In the genomic region with DNA sequence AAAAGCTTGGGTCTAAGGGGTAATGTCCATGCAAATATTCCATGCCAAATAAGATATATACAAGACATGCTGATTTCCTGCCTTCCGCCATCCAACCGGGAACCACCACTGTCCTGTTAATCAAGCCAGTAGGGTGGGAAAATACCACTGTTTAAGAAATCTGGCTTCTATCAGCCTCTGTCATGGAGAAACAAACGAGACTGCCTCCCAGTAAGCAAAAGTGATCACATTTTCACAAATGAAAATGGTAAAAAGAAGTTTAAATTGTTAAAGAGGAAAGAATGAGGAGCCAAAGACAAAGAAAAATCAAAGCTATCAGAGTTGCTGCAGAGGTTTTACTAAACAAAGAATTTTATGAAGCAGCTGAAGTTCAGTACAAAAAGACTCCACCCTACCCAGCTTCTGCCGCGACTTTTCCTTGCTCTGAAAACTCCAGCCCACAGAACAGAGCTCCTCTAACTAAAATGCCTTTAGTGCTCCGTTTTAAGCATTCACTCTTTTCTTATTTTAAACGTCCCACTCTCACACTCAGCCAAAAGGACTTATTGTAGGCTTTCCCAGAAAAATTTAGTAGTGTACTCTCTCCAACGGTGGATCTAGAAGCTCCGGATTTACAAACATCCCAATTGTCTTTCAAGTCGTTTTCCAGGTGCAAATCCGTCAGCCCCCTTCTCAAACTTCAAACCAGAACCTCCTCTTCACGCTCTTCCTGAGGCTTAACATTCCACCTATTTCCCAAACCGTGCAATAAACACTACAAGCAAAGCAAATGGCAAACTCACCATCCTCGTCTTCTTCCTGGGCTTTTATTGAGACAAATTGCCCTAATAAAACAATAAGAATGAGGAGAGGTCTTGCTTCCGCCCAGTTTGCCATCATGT, we compare ENCODE assay signal across 9 cellular contexts. TPM values are rescaled to one million over a fixed set of nuclear protein-coding genes. Genes with fewer than 3 reads are reported as not detected.
DNase-seq lines count a peak whose midpoint lies in the region; ATAC-seq and TF ChIP-seq lines count a peak whose summit lies in the region.
"Had no signal": no experiment of that assay in that cellular context is flagged by ENCODE, and none has a peak within 500 bp of the region (broad histone marks: within the 10 kb centered on the region; RNA-seq: fewer than 3 reads in every experiment).

No MANE protein-coding gene starts in this region.

- WGBS in tibial nerve, 2 donors = 3 to 4% methylated on average over 15 of the region's 15 CpGs

- DNase-seq in T-helper 2 cell treated with Interferon-gamma antibody and Interleukin-4, amounts not matched to agents 5 μg/mL and 100 μg/mL, for 36 hours (ENCODE audit: low spot score) = no peak
- DNase-seq in T-helper 2 cell = no peak
- peak; percentile 67 for DNase-seq in dermis blood vessel endothelial cell
- DNase-seq in lower lobe of right lung = no peak
- no peak for DNase-seq in tibial nerve (ENCODE audit: low spot score in 2 of 2)
- no peak for DNase-seq in NCI-H345 (lab: John Stamatoyannopoulos, UW)
- DNase-seq in occipital lobe (lab: John Stamatoyannopoulos, UW) = no peak

- H3K27me3 ChIP-seq in lower lobe of right lung (ENCODE audit: low read depth) (no peaks in the 10 kb centered on the region), tibial nerve (no peaks in the 10 kb centered on the region)

- intact Hi-C loops in lower lobe of right lung (cut with DNase I) = no loop called here

- no peaks in the 10 kb centered on the region for H3K9me3 ChIP-seq in lower lobe of right lung
- H3K9me3 ChIP-seq in tibial nerve = no peaks in the 10 kb centered on the region

- no peak overlapping the region for H3K27ac Mint-ChIP-seq in T-helper 2 cell treated with Interferon-gamma antibody and Interleukin-4, amounts not matched to agents 5 μg/mL and 100 μg/mL, for 36 hours

- H3K27ac ChIP-seq in lower lobe of right lung = peak overlapping the region; percentile 44
- peak overlapping the region; percentile 50 to 87 (median 80) for H3K27ac ChIP-seq in tibial nerve
- H3K27ac ChIP-seq: 22Rv1 had no signal

- H3K9me3 Mint-ChIP-seq in T-helper 2 cell treated with Interferon-gamma antibody and Interleukin-4, amounts not matched to agents 5 μg/mL and 100 μg/mL, for 36 hours = no peaks in the 10 kb centered on the region

- peak overlapping the region; percentile 47 for H3K4me3 ChIP-seq in lower lobe of right lung
- H3K4me3 ChIP-seq in tibial nerve = peak overlapping the region; percentile 38 to 66 (median 50)

- TF ChIP-seq EP300 in tibial nerve (IDR thresholded peaks at IDR 0.05) = peak in 1 of 2 donors; percentile 19

- H3K36me3 ChIP-seq in lower lobe of right lung = no peaks in the 10 kb centered on the region
- no peaks in the 10 kb centered on the region for H3K36me3 ChIP-seq in tibial nerve

- peak overlapping the region; percentile 28 for H3K4me3 Mint-ChIP-seq in T-helper 2 cell treated with Interferon-gamma antibody and Interleukin-4, amounts not matched to agents 5 μg/mL and 100 μg/mL, for 36 hours

- TF ChIP-seq CTCF in lower lobe of right lung (IDR thresholded peaks at IDR 0.05) (no peak), tibial nerve (IDR thresholded peaks at IDR 0.05) (no peak)

- no peaks in the 10 kb centered on the region for H3K36me3 Mint-ChIP-seq in T-helper 2 cell treated with Interferon-gamma antibody and Interleukin-4, amounts not matched to agents 5 μg/mL and 100 μg/mL, for 36 hours (ENCODE audit: low read depth)

- peaks cover 17% of the 10 kb centered on the region for H3K27me3 Mint-ChIP-seq in T-helper 2 cell treated with Interferon-gamma antibody and Interleukin-4, amounts not matched to agents 5 μg/mL and 100 μg/mL, for 36 hours (ENCODE audit: low read depth)

- ATAC-seq in lower lobe of right lung = peak in 1 of 2 donors; percentile 64
- ATAC-seq in HG03108 (IDR thresholded peaks at IDR 0.05; ENCODE audit: unreplicated experiment) = no peak

- peaks cover 7% of the 10 kb centered on the region for H3K4me1 Mint-ChIP-seq in T-helper 2 cell treated with Interferon-gamma antibody and Interleukin-4, amounts not matched to agents 5 μg/mL and 100 μg/mL, for 36 hours (ENCODE audit: low read depth)

- H3K4me1 ChIP-seq in lower lobe of right lung = no peaks in the 10 kb centered on the region
- H3K4me1 ChIP-seq in tibial nerve = peaks cover 0 to 18% (median 2%) of the 10 kb centered on the region in 4 donors

- TF ChIP-seq POLR2A in tibial nerve (IDR thresholded peaks at IDR 0.05) = no peak

RNA-seq across cellular contexts. Expression of a gene that starts 0.6 kb away (rescaled TPM):
- total RNA-seq in dermis blood vessel endothelial cell (72.6 and 87.1 TPM in 2 replicates), lower lobe of right lung (26.3 TPM), tibial nerve (10 to 100 TPM; 34.7 to 60.4 (median 51.4) TPM), occipital lobe (18.9 TPM)
